ENCODE assay signal across 8 cellular contexts in the genomic region with DNA sequence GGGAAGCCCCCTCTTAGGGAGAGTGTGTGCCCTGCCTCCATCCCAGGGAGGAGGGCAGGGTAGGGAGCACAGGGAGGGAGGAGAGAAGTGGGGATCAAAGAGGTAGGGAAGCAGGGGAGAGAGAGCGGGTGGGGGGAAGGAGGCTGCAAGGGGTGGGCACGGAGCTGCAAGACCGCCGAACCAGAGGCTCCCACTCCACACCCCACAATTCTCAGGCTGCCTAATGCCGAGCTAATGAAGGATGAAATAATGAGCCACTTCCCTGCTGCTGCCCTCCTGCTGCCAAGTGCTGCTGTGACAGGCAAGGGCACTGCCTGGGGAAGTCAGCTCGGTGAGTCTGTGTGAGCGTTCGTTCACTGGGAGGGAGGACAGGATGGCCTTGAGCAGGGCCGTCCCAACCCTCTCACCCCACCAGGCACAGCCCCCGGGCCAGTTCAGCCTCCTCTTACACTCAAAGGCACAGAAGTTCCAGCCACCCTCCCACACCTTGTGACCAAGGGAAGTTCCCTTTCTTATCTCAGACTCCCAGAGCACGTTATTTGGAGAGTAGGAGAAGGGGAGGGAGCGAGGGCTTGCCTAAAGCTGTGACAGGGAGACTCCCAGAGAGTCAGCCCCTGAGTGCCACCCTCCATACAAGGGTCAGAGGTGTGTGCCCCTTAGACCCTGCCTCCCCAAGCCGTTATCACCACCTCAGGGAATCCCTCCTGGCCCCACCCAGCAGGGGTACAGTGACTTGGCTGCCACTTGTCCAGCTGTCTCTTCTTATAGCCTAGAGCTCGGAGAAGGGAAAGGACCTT. TPM values are rescaled to one million over a fixed set of nuclear protein-coding genes. Genes with fewer than 3 reads are reported as not detected.
DNase-seq lines count a peak whose midpoint lies in the region; ATAC-seq, FAIRE-seq and TF ChIP-seq lines count a peak whose summit lies in the region.

No MANE protein-coding gene starts in this region.

- no peak overlapping the region for H3K4me3 Mint-ChIP-seq in osteocyte (ENCODE audit: unreplicated experiment)
- H3K4me3 Mint-ChIP-seq in activated CD4-positive, alpha-beta memory T cell treated with anti-CD3 and anti-CD28 coated beads, Interleukin-2, amount 10 ng/mL, durations not matched to agents 7 days and 5 days, result no peak overlapping the region

- H3K27me3 ChIP-seq in OCI-LY3 (ENCODE audit: low read depth, low read length) (no peaks in the 10 kb centered on the region), gastroesophageal sphincter (peaks cover 3% of the 10 kb centered on the region)

- ATAC-seq in gastroesophageal sphincter, result peak; percentile 20

- no peak for TF ChIP-seq EP300 in gastroesophageal sphincter (IDR thresholded peaks at IDR 0.05)

- no peak overlapping the region for H2AFZ ChIP-seq in OCI-LY3 (ENCODE audit: low read depth, low read length)

- FAIRE-seq in GM18507 (lab: Jason Lieb, UNC), result peak; percentile 55

- WGBS in gastroesophageal sphincter (ENCODE audit: low coverage in 1 of 2), 2 donors, result 32 to 60% methylated on average over 4 to 7 of the region's 14 CpGs

- H3K27ac Mint-ChIP-seq in osteocyte (ENCODE audit: unreplicated experiment), result no peak overlapping the region
- no peak overlapping the region for H3K27ac Mint-ChIP-seq in activated CD4-positive, alpha-beta memory T cell treated with anti-CD3 and anti-CD28 coated beads, Interleukin-2, amount 10 ng/mL, durations not matched to agents 7 days and 5 days

- H3K36me3 ChIP-seq in OCI-LY3 (replicated peaks; ENCODE audit: low read depth, low read length) (no peaks in the 10 kb centered on the region), gastroesophageal sphincter (peaks cover 0 to 15% of the 10 kb centered on the region in 2 donors)

- TF ChIP-seq POLR2A in gastroesophageal sphincter (IDR thresholded peaks at IDR 0.05), result no peak

- H3K4me3 ChIP-seq in OCI-LY3 (ENCODE audit: low read length) (peak overlapping the region; percentile 41), gastroesophageal sphincter (no peak overlapping the region)

- POLR2A ChIA-PET in activated CD4-positive, alpha-beta memory T cell treated with anti-CD3 and anti-CD28 coated beads, Interleukin-2, amount 10 ng/mL, durations not matched to agents 7 days and 5 days (lab: Charles Lee), result interaction anchor here (0.8 kb wide), 2 partner anchors 12 to 20 kb away, joined by 3 read pairs; partner anchors contain the start of gene GLYCTK

- H3K4me2 ChIP-seq in OCI-LY3 (ENCODE audit: low read length), result peak overlapping the region; percentile 53

- H3K79me2 ChIP-seq in OCI-LY3 (ENCODE audit: low read length), result no peaks in the 10 kb centered on the region

- no peaks in the 10 kb centered on the region for H3K27me3 Mint-ChIP-seq in osteocyte (ENCODE audit: unreplicated experiment)
- no peaks in the 10 kb centered on the region for H3K27me3 Mint-ChIP-seq in activated CD4-positive, alpha-beta memory T cell treated with anti-CD3 and anti-CD28 coated beads, Interleukin-2, amount 10 ng/mL, durations not matched to agents 7 days and 5 days

- peaks cover 3% of the 10 kb centered on the region for H3K36me3 Mint-ChIP-seq in osteocyte (ENCODE audit: unreplicated experiment)
- H3K36me3 Mint-ChIP-seq in activated CD4-positive, alpha-beta memory T cell treated with anti-CD3 and anti-CD28 coated beads, Interleukin-2, amount 10 ng/mL, durations not matched to agents 7 days and 5 days (ENCODE audit: low read depth), result no peaks in the 10 kb centered on the region

- no peak overlapping the region for H3K27ac ChIP-seq in OCI-LY3 (ENCODE audit: low read length)
- H3K27ac ChIP-seq in gastroesophageal sphincter, result no peak overlapping the region

- H3K4me1 Mint-ChIP-seq in osteocyte (ENCODE audit: unreplicated experiment), result peaks cover 20% of the 10 kb centered on the region
- H3K4me1 Mint-ChIP-seq in activated CD4-positive, alpha-beta memory T cell treated with anti-CD3 and anti-CD28 coated beads, Interleukin-2, amount 10 ng/mL, durations not matched to agents 7 days and 5 days, result no peaks in the 10 kb centered on the region

- no peak for TF ChIP-seq CTCF in OCI-LY3 (IDR thresholded peaks at IDR 0.05; ENCODE audit: low read depth, low read length)
- peak in 2 of 4 experiments; percentile 10 to 12 for TF ChIP-seq CTCF in gastroesophageal sphincter (IDR thresholded peaks at IDR 0.05)
- peak; percentile 43 for TF ChIP-seq CTCF in osteocyte (IDR thresholded peaks at IDR 0.05)

- H3K9me3 Mint-ChIP-seq in osteocyte (ENCODE audit: unreplicated experiment), result no peaks in the 10 kb centered on the region
- no peaks in the 10 kb centered on the region for H3K9me3 Mint-ChIP-seq in activated CD4-positive, alpha-beta memory T cell treated with anti-CD3 and anti-CD28 coated beads, Interleukin-2, amount 10 ng/mL, durations not matched to agents 7 days and 5 days

- H4K20me1 ChIP-seq in OCI-LY3 (ENCODE audit: insufficient read depth, low read length), result no peaks in the 10 kb centered on the region

- no peak for DNase-seq in GM18507 (ENCODE audit: extremely low spot score, insufficient read length, low read depth)
- no peak for DNase-seq in osteocyte (ENCODE audit: extremely low spot score, unreplicated experiment)
- DNase-seq in activated gamma-delta T cell treated with Interleukin-2 at 50 U/mL for 16 hours, result no peak
- DNase-seq in SHP77 (lab: John Stamatoyannopoulos, UW), result no peak
- DNase-seq in NAMALWA (ENCODE audit: low spot score), result no peak
- no peak for DNase-seq in activated CD4-positive, alpha-beta memory T cell treated with anti-CD3 and anti-CD28 coated beads, Interleukin-2, amount 10 ng/mL, durations not matched to agents 7 days and 5 days

- H3K9me3 ChIP-seq in OCI-LY3 (ENCODE audit: insufficient read depth, low read length), result no peaks in the 10 kb centered on the region
- H3K9me3 ChIP-seq in gastroesophageal sphincter, result no peaks in the 10 kb centered on the region

- H3K9ac ChIP-seq in OCI-LY3 (ENCODE audit: low read length), result peak overlapping the region; percentile 10; the same call in 1 of the 2 replicates

- CTCF ChIA-PET in activated CD4-positive, alpha-beta memory T cell treated with anti-CD3 and anti-CD28 coated beads, Interleukin-2, amount 10 ng/mL, durations not matched to agents 7 days and 5 days (lab: Charles Lee), result no interaction called here

- H3K4me1 ChIP-seq in OCI-LY3 (ENCODE audit: low read length), result peaks cover 26% of the 10 kb centered on the region
- H3K4me1 ChIP-seq in gastroesophageal sphincter, result peaks cover 0 to 6% (median 0%) of the 10 kb centered on the region in 3 donors

RNA-seq across cellular contexts. Expression of gene GLYCTK, which starts 12.4 kb away (rescaled TPM):
- total RNA-seq in gastroesophageal sphincter (1 to 10 TPM; 2.6 to 7.7 (median 3.1) TPM), osteocyte (11.0 and 11.9 TPM in 2 replicates)
- 10 to 100 TPM; 33.2 to 35.3 TPM for total RNA-seq in activated CD4-positive, alpha-beta memory T cell treated with anti-CD3 and anti-CD28 coated beads, Interleukin-2, amount 10 ng/mL, durations not matched to agents 7 days and 5 days

RNA-seq across cellular contexts. Expression of gene DNAH1, which starts 16.1 kb away (rescaled TPM):
- 1 to 10 TPM; 3.2 to 8.1 (median 6.2) TPM for total RNA-seq in gastroesophageal sphincter
- total RNA-seq in osteocyte, result 9.4 and 9.7 TPM in 2 replicates
- 10 to 100 TPM; 20.7 to 21.8 TPM for total RNA-seq in activated CD4-positive, alpha-beta memory T cell treated with anti-CD3 and anti-CD28 coated beads, Interleukin-2, amount 10 ng/mL, durations not matched to agents 7 days and 5 days

RNA-seq across cellular contexts. Expression of gene WDR82, which starts 21.6 kb away (rescaled TPM):
- total RNA-seq in gastroesophageal sphincter, result 10 to 100 TPM; 63.7 to 92.0 (median 86.7) TPM
- total RNA-seq in osteocyte, result 76.7 and 82.1 TPM in 2 replicates
- total RNA-seq in activated CD4-positive, alpha-beta memory T cell treated with anti-CD3 and anti-CD28 coated beads, Interleukin-2, amount 10 ng/mL, durations not matched to agents 7 days and 5 days, result 100 to 1,000 TPM; 131 TPM

RNA-seq across cellular contexts. Expression of gene PPM1M, which starts 54.5 kb away (rescaled TPM):
- total RNA-seq in gastroesophageal sphincter (10 to 100 TPM; 20.3 to 36.6 (median 29.9) TPM), osteocyte (16.4 and 16.9 TPM in 2 replicates)
- 100 to 1,000 TPM; 123 to 124 TPM for total RNA-seq in activated CD4-positive, alpha-beta memory T cell treated with anti-CD3 and anti-CD28 coated beads, Interleukin-2, amount 10 ng/mL, durations not matched to agents 7 days and 5 days
